Comparison of ENCODE assay signal across 22 cellular contexts in genomic region chr13:42027286-42027685, GRCh38.
"Had no signal": no experiment of that assay in that cellular context is flagged by ENCODE, and none has a peak within 500 bp of the region (broad histone marks: within the 10 kb centered on the region; RNA-seq: fewer than 3 reads in every experiment).

No MANE protein-coding gene starts in this region.

- H3K4me1 ChIP-seq: body of pancreas, esophagus muscularis mucosa, gastroesophageal sphincter, left lung, vagina had no signal

- H3K4me2 ChIP-seq: neural progenitor cell had no signal

- H2AFZ ChIP-seq: neural progenitor cell had no signal

- H3K4me3 ChIP-seq: body of pancreas, esophagus muscularis mucosa, gastroesophageal sphincter, left lung, lung, neural progenitor cell, right lobe of liver, skin epidermis, vagina had no signal

- ATAC-seq: activated naive CD8-positive, alpha-beta T cell treated with anti-CD3 and anti-CD28 coated beads, Interleukin-2, amount 50 U/mL, for 24 hours; body of pancreas; gastroesophageal sphincter; naive thymus-derived CD8-positive, alpha-beta T cell had no signal

- H3K36me3 ChIP-seq: esophagus muscularis mucosa, gastroesophageal sphincter, left lung, neural progenitor cell, right lobe of liver, vagina had no signal

- H3K9ac ChIP-seq: neural progenitor cell had no signal

- H3K9me3 ChIP-seq: body of pancreas, esophagus muscularis mucosa, gastroesophageal sphincter, left lung, right lobe of liver, vagina had no signal

- DNase-seq: activated B cell treated with CpG ODN at 0.5 μM for 24 hours; activated CD4-positive, alpha-beta memory T cell treated with anti-CD3 and anti-CD28 coated beads, Interleukin-2, amount 10 ng/mL, durations not matched to agents 7 days and 5 days; activated CD4-positive, alpha-beta T cell treated with anti-CD3 and anti-CD28 coated beads for 4 hours; activated gamma-delta T cell; activated naive CD4-positive, alpha-beta T cell treated with anti-CD3 and anti-CD28 coated beads, Interleukin-2, amount 50 U/mL, for 16 hours; activated naive CD8-positive, alpha-beta T cell treated with anti-CD3 and anti-CD28 coated beads, Interleukin-2, amount 50 U/mL, for 24 hours; body of pancreas; effector CD4-positive, alpha-beta T cell; head of caudate nucleus; kidney; left lung; naive thymus-derived CD8-positive, alpha-beta T cell; posterior cingulate gyrus; right lobe of liver; stimulated activated CD4-positive, alpha-beta T cell treated with anti-CD3 and anti-CD28 coated beads, Interleukin-15, amount 100 ng/mL, for 24 hours; T-helper 1 cell had no signal

- H3K27me3 ChIP-seq: body of pancreas, esophagus muscularis mucosa, gastroesophageal sphincter, left lung, neural progenitor cell, right lobe of liver, vagina had no signal

- H3K27ac ChIP-seq: body of pancreas, esophagus muscularis mucosa, gastroesophageal sphincter, left lung, neural progenitor cell, vagina had no signal
